In genomic region chr18:13268035-13268700, GRCh38 we compare ENCODE assay signal across 8 cellular contexts. TPM values are rescaled to one million over a fixed set of nuclear protein-coding genes. Genes with fewer than 3 reads are reported as not detected.
A peak's percentile ranks its signal among the peaks of the same experiment; 100 is the strongest.
DNase-seq lines count a peak whose midpoint lies in the region; ATAC-seq lines count a peak whose summit lies in the region.
"Had no signal": no experiment of that assay in that cellular context is flagged by ENCODE, and none has a peak within 500 bp of the region (broad histone marks: within the 10 kb centered on the region; RNA-seq: fewer than 3 reads in every experiment).

No MANE protein-coding gene starts in this region.

- peak overlapping the region; percentile 74 for H3K27ac Mint-ChIP-seq in activated T-helper 1 cell treated with anti-CD3 and anti-CD28 coated beads, Interleukin-12 subunit alpha, Interleukin-12 subunit beta, Interleukin-2, Interleukin-4 antibody, amounts not matched to agents 30 ng/mL and 10 ng/mL and 1 ng/mL, durations not matched to agents 14 hours and 24 hours and 36 hours
- H3K27ac Mint-ChIP-seq: stimulated activated memory B cell treated with anti-CD40 and anti-IgM and Interleukin-4, amounts not matched to agents 10 μg/mL and 1 μg/mL and 100 μg/mL, for 72 hours had no signal

- no peaks in the 10 kb centered on the region for H3K36me3 ChIP-seq in H7 (replicated peaks; ENCODE audit: control insufficient read depth, insufficient read depth, low read length)
- H3K36me3 ChIP-seq in iPS-20b (ENCODE audit: insufficient read depth, low read depth, low read length) = no peaks in the 10 kb centered on the region
- no peaks in the 10 kb centered on the region for H3K36me3 ChIP-seq in skeletal muscle tissue (ENCODE audit: control insufficient read depth in 3 of 3, insufficient read depth in 3 of 3, low read length in 3 of 3)

- H3K27me3 ChIP-seq in H7 (ENCODE audit: control insufficient read depth, insufficient read depth, low read length) (no peaks in the 10 kb centered on the region), iPS-20b (ENCODE audit: insufficient read depth, low read length) (peaks cover 33% of the 10 kb centered on the region), skeletal muscle tissue (ENCODE audit: control insufficient read depth in 3 of 3, insufficient read depth in 3 of 3, low read length in 3 of 3) (no peaks in the 10 kb centered on the region)

- DNase-seq in H7 (peak; percentile 69), NAMALWA (ENCODE audit: low spot score) (no peak), NCI-H1105 (lab: John Stamatoyannopoulos, UW) (no peak)
- DNase-seq in activated T-helper 1 cell treated with anti-CD3 and anti-CD28 coated beads, Interleukin-12 subunit alpha, Interleukin-12 subunit beta, Interleukin-2, Interleukin-4 antibody, amounts not matched to agents 30 ng/mL and 10 ng/mL and 1 ng/mL, durations not matched to agents 14 hours and 24 hours and 36 hours (ENCODE audit: low spot score) = no peak

- H3K4me3 Mint-ChIP-seq in activated T-helper 1 cell treated with anti-CD3 and anti-CD28 coated beads, Interleukin-12 subunit alpha, Interleukin-12 subunit beta, Interleukin-2, Interleukin-4 antibody, amounts not matched to agents 30 ng/mL and 10 ng/mL and 1 ng/mL, durations not matched to agents 14 hours and 24 hours and 36 hours = peak overlapping the region; percentile 19
- H3K4me3 Mint-ChIP-seq: stimulated activated memory B cell treated with anti-CD40 and anti-IgM and Interleukin-4, amounts not matched to agents 10 μg/mL and 1 μg/mL and 100 μg/mL, for 72 hours had no signal

- no peak overlapping the region for H3K27ac ChIP-seq in iPS-20b (ENCODE audit: low read length)
- H3K27ac ChIP-seq in skeletal muscle tissue (ENCODE audit: low read depth, low read length) = peak overlapping the region; percentile 70

- H3K4me3 ChIP-seq in H7 (ENCODE audit: insufficient read depth, low read depth, low read length) (no peak overlapping the region), iPS-20b (ENCODE audit: low read length) (no peak overlapping the region), skeletal muscle tissue (ENCODE audit: low read length in 3 of 3) (no peak overlapping the region)

- no peak for ATAC-seq in HG02938 (IDR thresholded peaks at IDR 0.05; ENCODE audit: unreplicated experiment)
- ATAC-seq: stimulated activated memory B cell treated with anti-CD40 and anti-IgM and Interleukin-4, amounts not matched to agents 10 μg/mL and 1 μg/mL and 100 μg/mL, for 72 hours had no signal

- H3K27me3 Mint-ChIP-seq in activated T-helper 1 cell treated with anti-CD3 and anti-CD28 coated beads, Interleukin-12 subunit alpha, Interleukin-12 subunit beta, Interleukin-2, Interleukin-4 antibody, amounts not matched to agents 30 ng/mL and 10 ng/mL and 1 ng/mL, durations not matched to agents 14 hours and 24 hours and 36 hours (ENCODE audit: insufficient read depth) = peaks cover 7% of the 10 kb centered on the region

- peak overlapping the region; percentile 25; the same call in 1 of the 2 replicates for H3K9ac ChIP-seq in iPS-20b (ENCODE audit: low read depth, low read length)
- peak overlapping the region; percentile 8 to 42 (median 40) for H3K9ac ChIP-seq in skeletal muscle tissue (ENCODE audit: low read depth in 1 of 3, low read length in 3 of 3)

- H3K9me3 ChIP-seq in iPS-20b (ENCODE audit: insufficient read depth, low read depth, low read length) (no peaks in the 10 kb centered on the region), skeletal muscle tissue (ENCODE audit: control insufficient read depth in 3 of 3, low read length in 3 of 3) (no peaks in the 10 kb centered on the region)

- H3K4me1 Mint-ChIP-seq in activated T-helper 1 cell treated with anti-CD3 and anti-CD28 coated beads, Interleukin-12 subunit alpha, Interleukin-12 subunit beta, Interleukin-2, Interleukin-4 antibody, amounts not matched to agents 30 ng/mL and 10 ng/mL and 1 ng/mL, durations not matched to agents 14 hours and 24 hours and 36 hours (ENCODE audit: low read depth) = peaks cover 60% of the 10 kb centered on the region
- H3K4me1 Mint-ChIP-seq: stimulated activated memory B cell treated with anti-CD40 and anti-IgM and Interleukin-4, amounts not matched to agents 10 μg/mL and 1 μg/mL and 100 μg/mL, for 72 hours had no signal

- intact Hi-C loops in activated T-helper 1 cell treated with anti-CD3 and anti-CD28 coated beads, Interleukin-12 subunit alpha, Interleukin-12 subunit beta, Interleukin-2, Interleukin-4 antibody, amounts not matched to agents 30 ng/mL and 10 ng/mL and 1 ng/mL, durations not matched to agents 14 hours and 24 hours and 36 hours (cut with micrococcal nuclease) = loop anchor here (5.0 kb wide), 3 partner anchors 189 to 431 kb away; partner anchors contain the start of gene CEP192

- H3K4me1 ChIP-seq in iPS-20b (ENCODE audit: insufficient read depth, low read length) (peaks cover 17% of the 10 kb centered on the region), skeletal muscle tissue (ENCODE audit: control insufficient read depth in 3 of 3, insufficient read depth in 3 of 3, low read length in 3 of 3) (peaks cover 46 to 65% (median 50%) of the 10 kb centered on the region in 3 donors)

- H3K9me3 Mint-ChIP-seq in activated T-helper 1 cell treated with anti-CD3 and anti-CD28 coated beads, Interleukin-12 subunit alpha, Interleukin-12 subunit beta, Interleukin-2, Interleukin-4 antibody, amounts not matched to agents 30 ng/mL and 10 ng/mL and 1 ng/mL, durations not matched to agents 14 hours and 24 hours and 36 hours = no peaks in the 10 kb centered on the region
- H3K9me3 Mint-ChIP-seq: stimulated activated memory B cell treated with anti-CD40 and anti-IgM and Interleukin-4, amounts not matched to agents 10 μg/mL and 1 μg/mL and 100 μg/mL, for 72 hours had no signal

- H3K36me3 Mint-ChIP-seq in activated T-helper 1 cell treated with anti-CD3 and anti-CD28 coated beads, Interleukin-12 subunit alpha, Interleukin-12 subunit beta, Interleukin-2, Interleukin-4 antibody, amounts not matched to agents 30 ng/mL and 10 ng/mL and 1 ng/mL, durations not matched to agents 14 hours and 24 hours and 36 hours (ENCODE audit: low read depth) = peaks cover 5% of the 10 kb centered on the region
- H3K36me3 Mint-ChIP-seq: stimulated activated memory B cell treated with anti-CD40 and anti-IgM and Interleukin-4, amounts not matched to agents 10 μg/mL and 1 μg/mL and 100 μg/mL, for 72 hours had no signal

RNA-seq across cellular contexts. Expression of gene LDLRAD4, which starts 49.6 kb away (rescaled TPM):
- total RNA-seq in H7 (2014; rRNA removed; shearing (Covaris generic)) = 21.0 and 23.9 TPM in 2 replicates
- 34.5 and 35.2 TPM in 2 replicates for total RNA-seq in activated T-helper 1 cell treated with anti-CD3 and anti-CD28 coated beads, Interleukin-12 subunit alpha, Interleukin-12 subunit beta, Interleukin-2, Interleukin-4 antibody, amounts not matched to agents 30 ng/mL and 10 ng/mL and 1 ng/mL, durations not matched to agents 14 hours and 24 hours and 36 hours
- 18.3 TPM for total RNA-seq in skeletal muscle tissue
